33 cellular contexts compared by ENCODE assay signal in the genomic region with DNA sequence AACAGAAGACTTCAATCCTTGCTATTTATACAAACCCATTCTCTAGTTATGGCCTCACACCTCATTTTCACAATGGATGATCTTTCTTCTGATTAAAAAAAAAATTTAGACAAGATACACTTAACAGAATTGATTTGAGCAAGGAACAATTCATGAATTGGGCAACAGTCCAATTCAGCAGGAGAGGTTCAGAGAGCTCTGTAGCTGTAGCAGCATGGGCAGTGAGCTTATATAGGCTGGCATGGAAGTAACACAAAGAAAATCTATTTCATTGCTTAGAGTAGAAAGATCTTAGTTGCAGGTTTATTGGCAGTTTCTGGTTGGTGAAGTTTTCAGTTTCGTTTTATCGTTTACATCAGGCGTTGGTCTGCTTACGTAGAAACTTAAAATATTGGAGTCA.
"Had no signal": no experiment of that assay in that cellular context is flagged by ENCODE, and none has a peak within 500 bp of the region (broad histone marks: within the 10 kb centered on the region; RNA-seq: fewer than 3 reads in every experiment).

No MANE protein-coding gene starts in this region.

- H3K4me3 ChIP-seq: colonic mucosa, SJCRH30, SK-N-MC had no signal

- H3K27ac Mint-ChIP-seq: activated CD4-positive, alpha-beta memory T cell treated with anti-CD3 and anti-CD28 coated beads, Interleukin-2, amount 10 ng/mL, durations not matched to agents 7 days and 5 days; activated CD8-positive, alpha-beta memory T cell treated with anti-CD3 and anti-CD28 coated beads, Interleukin-2, amount 10 ng/mL, durations not matched to agents 7 days and 5 days; activated naive CD4-positive, alpha-beta T cell treated with anti-CD3 and anti-CD28 coated beads, Interleukin-2, amount 50 U/mL, for 24 hours; dendritic cell treated with granulocyte-macrophage colony-stimulating factor and Interleukin-4, amounts not matched to agents 40 ng/mL and 50 ng/mL, for 4 days had no signal

- H3K4me1 ChIP-seq: colonic mucosa, SJCRH30 had no signal

- DNase-seq: activated CD4-positive, alpha-beta memory T cell treated with anti-CD3 and anti-CD28 coated beads, Interleukin-2, amount 10 ng/mL, durations not matched to agents 7 days and 5 days; activated CD4-positive, alpha-beta T cell treated with anti-CD3 and anti-CD28 coated beads for 1 hour; activated CD4-positive, alpha-beta T cell treated with anti-CD3 and anti-CD28 coated beads, Interleukin-2, amount 50 U/mL, for 1 hour; activated CD4-positive, CD25-positive, alpha-beta regulatory T cell; activated CD8-positive, alpha-beta memory T cell treated with anti-CD3 and anti-CD28 coated beads for 24 hours; activated CD8-positive, alpha-beta memory T cell treated with anti-CD3 and anti-CD28 coated beads, Interleukin-2, amount 10 ng/mL, durations not matched to agents 7 days and 5 days; activated CD8-positive, alpha-beta memory T cell treated with anti-CD3 and anti-CD28 coated beads, Interleukin-2, amount 50 U/mL, for 48 hours; activated effector memory CD4-positive, alpha-beta T cell treated with anti-CD3 and anti-CD28 coated beads, Interleukin-2, amount 50 U/mL, for 16 hours; activated naive CD4-positive, alpha-beta T cell; activated T-cell treated with anti-CD3 and anti-CD28 coated beads, Interleukin-2, amount 50 U/mL, for 48 hours; amniotic stem cell; aorta; brain microvascular endothelial cell; colonic mucosa; KG1; MM.1S; NCI-H1048; NCI-H1105 treated with DMSO at 0.1 percent for 48 hours; NCI-H1436; NCI-H1694; NCI-H1930; NCI-H446; NCI-H510A treated with DMSO at 0.1 percent for 48 hours; NCI-H526 treated with DMSO at 0.1 percent for 48 hours; SHP77; SJCRH30; T1000; WERI-Rb-1 had no signal

- H3K9me3 Mint-ChIP-seq: activated CD4-positive, alpha-beta memory T cell treated with anti-CD3 and anti-CD28 coated beads, Interleukin-2, amount 10 ng/mL, durations not matched to agents 7 days and 5 days; activated naive CD4-positive, alpha-beta T cell treated with anti-CD3 and anti-CD28 coated beads, Interleukin-2, amount 50 U/mL, for 24 hours; central memory CD8-positive, alpha-beta T cell; dendritic cell treated with granulocyte-macrophage colony-stimulating factor and Interleukin-4, amounts not matched to agents 40 ng/mL and 50 ng/mL, for 4 days had no signal

- H3K27me3 Mint-ChIP-seq: activated CD4-positive, alpha-beta memory T cell treated with anti-CD3 and anti-CD28 coated beads, Interleukin-2, amount 10 ng/mL, durations not matched to agents 7 days and 5 days; activated CD8-positive, alpha-beta memory T cell treated with anti-CD3 and anti-CD28 coated beads, Interleukin-2, amount 10 ng/mL, durations not matched to agents 7 days and 5 days; activated naive CD4-positive, alpha-beta T cell treated with anti-CD3 and anti-CD28 coated beads, Interleukin-2, amount 50 U/mL, for 24 hours; central memory CD8-positive, alpha-beta T cell; dendritic cell treated with granulocyte-macrophage colony-stimulating factor and Interleukin-4, amounts not matched to agents 40 ng/mL and 50 ng/mL, for 4 days had no signal

- H3K27ac ChIP-seq: brain microvascular endothelial cell, colonic mucosa, SJCRH30, SK-N-MC, WERI-Rb-1 had no signal

- H3K4me1 Mint-ChIP-seq: activated CD8-positive, alpha-beta memory T cell treated with anti-CD3 and anti-CD28 coated beads, Interleukin-2, amount 10 ng/mL, durations not matched to agents 7 days and 5 days; activated naive CD4-positive, alpha-beta T cell treated with anti-CD3 and anti-CD28 coated beads, Interleukin-2, amount 50 U/mL, for 24 hours; central memory CD8-positive, alpha-beta T cell had no signal

- H3K4me3 Mint-ChIP-seq: activated CD4-positive, alpha-beta memory T cell treated with anti-CD3 and anti-CD28 coated beads, Interleukin-2, amount 10 ng/mL, durations not matched to agents 7 days and 5 days; activated CD8-positive, alpha-beta memory T cell treated with anti-CD3 and anti-CD28 coated beads, Interleukin-2, amount 10 ng/mL, durations not matched to agents 7 days and 5 days; activated naive CD4-positive, alpha-beta T cell treated with anti-CD3 and anti-CD28 coated beads, Interleukin-2, amount 50 U/mL, for 24 hours; central memory CD8-positive, alpha-beta T cell; dendritic cell treated with granulocyte-macrophage colony-stimulating factor and Interleukin-4, amounts not matched to agents 40 ng/mL and 50 ng/mL, for 4 days had no signal

- H3K9me3 ChIP-seq: colonic mucosa, SJCRH30 had no signal

- H3K36me3 Mint-ChIP-seq: activated CD8-positive, alpha-beta memory T cell treated with anti-CD3 and anti-CD28 coated beads, Interleukin-2, amount 10 ng/mL, durations not matched to agents 7 days and 5 days; activated naive CD4-positive, alpha-beta T cell treated with anti-CD3 and anti-CD28 coated beads, Interleukin-2, amount 50 U/mL, for 24 hours had no signal

- H3K27me3 ChIP-seq: brain microvascular endothelial cell, colonic mucosa, SJCRH30 had no signal

- H3K36me3 ChIP-seq: brain microvascular endothelial cell, colonic mucosa, SJCRH30, WERI-Rb-1 had no signal

- ATAC-seq: activated CD8-positive, alpha-beta memory T cell treated with anti-CD3 and anti-CD28 coated beads, Interleukin-2, amount 10 ng/mL, durations not matched to agents 7 days and 5 days; Panc1 had no signal
